Comparison of ENCODE assay signal across 7 cellular contexts in the genomic region with DNA sequence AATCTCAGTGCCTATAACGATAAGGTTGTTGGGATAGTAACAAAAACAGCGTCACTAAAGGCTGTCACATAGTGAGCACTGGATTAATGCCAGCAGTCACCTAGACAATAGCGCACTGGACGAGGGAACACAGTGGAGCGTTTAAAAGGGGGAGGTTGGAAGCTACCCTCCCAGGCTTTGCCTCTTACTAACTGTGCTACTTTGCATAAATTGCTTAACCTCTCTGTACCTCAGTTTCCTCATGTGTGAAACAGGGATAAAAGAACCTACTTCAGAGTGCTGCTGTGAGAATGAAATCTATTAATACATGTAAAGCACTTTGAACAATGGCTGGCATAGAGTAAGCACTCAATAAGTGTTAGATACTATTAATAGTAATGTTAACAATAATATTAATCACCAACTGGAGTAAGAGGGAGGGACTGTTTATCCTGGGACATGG. TPM values are rescaled to one million over a fixed set of nuclear protein-coding genes. Genes with fewer than 3 reads are reported as not detected.
DNase-seq lines count a peak whose midpoint lies in the region; ATAC-seq and TF ChIP-seq lines count a peak whose summit lies in the region.

No MANE protein-coding gene starts in this region.

- H3K4me3 ChIP-seq in KMS-11 (IDR thresholded peaks at IDR 0.05; ENCODE audit: insufficient read depth, low read depth, low read length) = no peak overlapping the region

- no peak overlapping the region for H2AFZ ChIP-seq in KMS-11 (ENCODE audit: low read depth)

- peaks cover 65 to 81% of the 10 kb centered on the region in 2 donors for H3K36me3 Mint-ChIP-seq in stimulated activated naive B cell treated with anti-CD40 and anti-IgM and Interleukin-4, amounts not matched to agents 10 μg/mL and 1 μg/mL and 100 μg/mL, for 72 hours
- peaks cover 65 to 78% of the 10 kb centered on the region in 2 donors for H3K36me3 Mint-ChIP-seq in CD14-positive monocyte

- peaks cover 68% of the 10 kb centered on the region for H3K79me2 ChIP-seq in KMS-11 (ENCODE audit: insufficient read depth, low read depth)

- TF ChIP-seq CTCF in KMS-11 (conservative IDR thresholded peaks at IDR 0.05; ENCODE audit: low read depth, low read length) (no peak), VCaP (conservative IDR thresholded peaks at IDR 0.05) (no peak), CD14-positive monocyte (IDR thresholded peaks at IDR 0.05) (no peak)

- DNase-seq in left ventricle myocardium superior (no peak), CD14-positive monocyte (ENCODE audit: low spot score) (no peak), Kasumi-1 (lab: John Stamatoyannopoulos, UW) (no peak)
- DNase-seq in stimulated activated naive B cell treated with anti-CD40 and anti-IgM and Interleukin-4, amounts not matched to agents 10 μg/mL and 1 μg/mL and 100 μg/mL, for 72 hours = no peak

- peak overlapping the region; percentile 31 for H3K27ac Mint-ChIP-seq in stimulated activated naive B cell treated with anti-CD40 and anti-IgM and Interleukin-4, amounts not matched to agents 10 μg/mL and 1 μg/mL and 100 μg/mL, for 72 hours
- peak overlapping the region in 1 of 7 donors; percentile 46 for H3K27ac Mint-ChIP-seq in CD14-positive monocyte

- ATAC-seq in left ventricle myocardium superior (peak; percentile 66), HG03135 (IDR thresholded peaks at IDR 0.05; ENCODE audit: unreplicated experiment) (no peak)
- ATAC-seq in stimulated activated naive B cell treated with anti-CD40 and anti-IgM and Interleukin-4, amounts not matched to agents 10 μg/mL and 1 μg/mL and 100 μg/mL, for 72 hours (replicated peaks) = no peak

- H3K27ac ChIP-seq in KMS-11 (peak overlapping the region; percentile 86; the same call in 1 of the 2 replicates), VCaP (peak overlapping the region; percentile 83)

- peaks cover 64 to 96% of the 10 kb centered on the region in 2 donors for H3K4me1 Mint-ChIP-seq in stimulated activated naive B cell treated with anti-CD40 and anti-IgM and Interleukin-4, amounts not matched to agents 10 μg/mL and 1 μg/mL and 100 μg/mL, for 72 hours
- H3K4me1 Mint-ChIP-seq in CD14-positive monocyte = peaks cover 36% of the 10 kb centered on the region

- intact Hi-C loops in left ventricle myocardium superior (cut with micrococcal nuclease) (loop anchor here (5.0 kb wide), 1 partner anchor 45 kb away; no protein-coding TSS in a partner anchor), CD14-positive monocyte (cut with micrococcal nuclease) (loop anchor here in 1 of 2 donors (10.0 kb wide), 1 partner anchor 187 kb away; no protein-coding TSS in a partner anchor)

- no peaks in the 10 kb centered on the region for H4K20me1 ChIP-seq in KMS-11 (ENCODE audit: insufficient read depth)

- H3K4me3 Mint-ChIP-seq in stimulated activated naive B cell treated with anti-CD40 and anti-IgM and Interleukin-4, amounts not matched to agents 10 μg/mL and 1 μg/mL and 100 μg/mL, for 72 hours = no peak overlapping the region
- H3K4me3 Mint-ChIP-seq in CD14-positive monocyte = no peak overlapping the region

- H3K27me3 ChIP-seq in KMS-11 (ENCODE audit: insufficient read depth, low read depth) = no peaks in the 10 kb centered on the region

- H3K9me3 Mint-ChIP-seq in stimulated activated naive B cell treated with anti-CD40 and anti-IgM and Interleukin-4, amounts not matched to agents 10 μg/mL and 1 μg/mL and 100 μg/mL, for 72 hours = no peaks in the 10 kb centered on the region
- no peaks in the 10 kb centered on the region for H3K9me3 Mint-ChIP-seq in CD14-positive monocyte

- no peaks in the 10 kb centered on the region for H3K27me3 Mint-ChIP-seq in stimulated activated naive B cell treated with anti-CD40 and anti-IgM and Interleukin-4, amounts not matched to agents 10 μg/mL and 1 μg/mL and 100 μg/mL, for 72 hours
- peaks cover 0 to 3% (median 3%) of the 10 kb centered on the region in 3 donors for H3K27me3 Mint-ChIP-seq in CD14-positive monocyte (ENCODE audit: low read depth in 3 of 3)

- H3K9ac ChIP-seq in KMS-11 = no peak overlapping the region

- peaks cover 98% of the 10 kb centered on the region for H3K4me1 ChIP-seq in KMS-11 (ENCODE audit: low read depth, poor library complexity, severe bottlenecking)

- H3K4me2 ChIP-seq in KMS-11 = peak overlapping the region; percentile 64

- peaks cover 2% of the 10 kb centered on the region; the same call in 1 of the 2 replicates for H3K36me3 ChIP-seq in KMS-11 (ENCODE audit: insufficient read depth)

RNA-seq across cellular contexts. Expression of gene BCL2L1, which starts 10.5 kb away (rescaled TPM):
- total RNA-seq in left ventricle myocardium superior = 54.8 TPM
- 10 to 100 TPM; 12.4 to 14.3 TPM for polyA plus RNA-seq in CD14-positive monocyte

RNA-seq across cellular contexts. Expression of gene TPX2, which starts 27.0 kb away (rescaled TPM):
- total RNA-seq in left ventricle myocardium superior = 0.72 TPM
- under 1 TPM in 1 of 2 donors, not detected in 1; 0.06 TPM for polyA plus RNA-seq in CD14-positive monocyte
